8 cellular contexts compared by ENCODE assay signal in the genomic region with DNA sequence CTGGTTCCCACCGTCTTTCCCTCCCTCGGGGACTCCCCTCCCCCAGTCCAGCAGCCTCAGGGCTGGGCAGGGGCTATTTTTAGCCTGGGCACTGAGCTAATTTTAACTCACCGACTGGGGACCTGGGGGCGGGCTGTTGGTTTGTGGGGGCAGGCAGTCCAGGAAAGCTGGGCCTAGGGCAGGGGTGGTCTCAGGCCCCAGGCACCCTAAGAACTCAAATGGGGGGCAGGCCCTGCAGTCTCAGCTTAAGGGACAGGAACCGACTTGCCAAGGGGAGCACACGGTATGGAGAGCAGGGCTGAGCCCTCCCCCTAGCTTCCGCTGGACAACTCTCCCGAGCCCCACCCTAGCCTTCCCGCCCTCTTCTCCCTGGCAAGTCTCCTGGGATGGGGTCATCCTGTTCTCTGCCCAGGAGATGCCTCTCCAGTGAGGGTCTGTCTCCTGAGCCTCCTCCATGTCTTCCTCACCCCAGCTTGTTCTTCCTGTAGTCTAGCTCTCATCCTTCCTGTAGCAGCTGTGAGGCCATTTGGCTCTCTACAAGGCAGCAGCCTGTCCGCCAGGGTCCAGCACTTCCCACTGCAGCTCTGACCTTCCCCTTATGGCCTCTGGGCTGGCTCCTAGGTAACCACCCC. TPM values are rescaled to one million over a fixed set of nuclear protein-coding genes. Genes with fewer than 3 reads are reported as not detected.
DNase-seq lines count a peak whose midpoint lies in the region; ATAC-seq, FAIRE-seq and TF ChIP-seq lines count a peak whose summit lies in the region.

No MANE protein-coding gene starts in this region.

- H3K36me3 Mint-ChIP-seq in endothelial cell (ENCODE audit: low read depth, unreplicated experiment) (peaks cover 17% of the 10 kb centered on the region), neural progenitor cell (peaks cover 4% of the 10 kb centered on the region)

- H2AFZ ChIP-seq in neural progenitor cell (replicated peaks): no peak overlapping the region

- TF ChIP-seq CTCF in endothelial cell (IDR thresholded peaks at IDR 0.05; ENCODE audit: unreplicated experiment) (peak; percentile 12), neural progenitor cell (IDR thresholded peaks at IDR 0.05) (peak; percentile 36)

- no peaks in the 10 kb centered on the region for H3K9me3 ChIP-seq in neural progenitor cell (ENCODE audit: low read depth)

- H3K27ac ChIP-seq in neural progenitor cell: no peak overlapping the region

- H3K9ac ChIP-seq in neural progenitor cell: no peak overlapping the region

- H3K4me3 Mint-ChIP-seq in endothelial cell (ENCODE audit: unreplicated experiment) (peak overlapping the region; percentile 4), neural progenitor cell (peak overlapping the region; percentile 72)

- ATAC-seq in HG03457 (IDR thresholded peaks at IDR 0.05; ENCODE audit: unreplicated experiment) (no peak), GM21576 (IDR thresholded peaks at IDR 0.05; ENCODE audit: unreplicated experiment) (no peak)

- no peaks in the 10 kb centered on the region for H3K9me3 Mint-ChIP-seq in endothelial cell (ENCODE audit: unreplicated experiment)
- H3K9me3 Mint-ChIP-seq in neural progenitor cell: no peaks in the 10 kb centered on the region

- no peaks in the 10 kb centered on the region for H3K36me3 ChIP-seq in neural progenitor cell

- peaks cover 50% of the 10 kb centered on the region for H3K4me1 Mint-ChIP-seq in endothelial cell (ENCODE audit: unreplicated experiment)
- H3K4me1 Mint-ChIP-seq in neural progenitor cell: peaks cover 70% of the 10 kb centered on the region

- peaks cover 17% of the 10 kb centered on the region for H3F3A ChIP-seq in neural progenitor cell (ENCODE audit: low read depth)

- peak; percentile 54 for DNase-seq in COLO668 (lab: John Stamatoyannopoulos, UW; ENCODE audit: unreplicated experiment)
- peak; percentile 62 for DNase-seq in NCI-H82 treated with DMSO at 0.1 percent for 48 hours (lab: John Stamatoyannopoulos, UW; ENCODE audit: unreplicated experiment)
- DNase-seq in endothelial cell (ENCODE audit: low spot score): peak; percentile 43
- peak; percentile 66 for DNase-seq in neural progenitor cell (ENCODE audit: low spot score)
- DNase-seq in NCI-H1105 (lab: John Stamatoyannopoulos, UW): no peak
- DNase-seq in GM12892 (ENCODE audit: insufficient read length): no peak

- TF ChIP-seq POLR2A in GM12892 (IDR thresholded peaks at IDR 0.05; ENCODE audit: low read depth, low read length): no peak

- peak overlapping the region; percentile 17 for H3K4me3 ChIP-seq in neural progenitor cell

- peaks cover 89% of the 10 kb centered on the region for H4K20me1 ChIP-seq in neural progenitor cell (ENCODE audit: low read depth)

- no peak for FAIRE-seq in GM12892 (lab: Jason Lieb, UNC)

- peaks cover 43% of the 10 kb centered on the region for H3K4me1 ChIP-seq in neural progenitor cell

- H3K27ac Mint-ChIP-seq in endothelial cell (ENCODE audit: unreplicated experiment) (no peak overlapping the region), neural progenitor cell (peak overlapping the region; percentile 46)

- H3K27me3 Mint-ChIP-seq in endothelial cell (ENCODE audit: unreplicated experiment) (peaks cover 24% of the 10 kb centered on the region), neural progenitor cell (ENCODE audit: insufficient read depth, low read depth) (peaks cover 2% of the 10 kb centered on the region)

- peaks cover 18% of the 10 kb centered on the region for H3K79me2 ChIP-seq in neural progenitor cell (ENCODE audit: low read depth)

- peak overlapping the region; percentile 68 for H3K4me2 ChIP-seq in neural progenitor cell

- H3K27me3 ChIP-seq in neural progenitor cell: no peaks in the 10 kb centered on the region

RNA-seq across cellular contexts. Expression of gene MEF2D, which starts 10.1 kb away (rescaled TPM):
- total RNA-seq in endothelial cell (ENCODE audit: unreplicated experiment) (45.2 TPM), neural progenitor cell (ENCODE audit: low replicate concordance) (1.8 and 7.1 TPM in 2 replicates)
- 14.6 TPM for polyA plus RNA-seq in GM12892 (2012; ENCODE audit: missing spikeins)

Comparison
In these comparisons a context has a peak if more than half of its experiments do, and no peak if none do; other contexts are left out.
1. DNase-seq: peak in COLO668 (single experiment), NCI-H82 treated with DMSO at 0.1 percent for 48 hours (single experiment), endothelial cell (single experiment) and neural progenitor cell (single experiment); none in NCI-H1105 (single experiment) and GM12892 (single experiment).